17 cellular contexts compared by ENCODE assay signal in genomic region chr9:132384376-132384775, GRCh38. TPM values are rescaled to one million over a fixed set of nuclear protein-coding genes. Genes with fewer than 3 reads are reported as not detected.
DNase-seq lines count a peak whose midpoint lies in the region; ATAC-seq and TF ChIP-seq lines count a peak whose summit lies in the region.
"Had no signal": no experiment of that assay in that cellular context is flagged by ENCODE, and none has a peak within 500 bp of the region (broad histone marks: within the 10 kb centered on the region; RNA-seq: fewer than 3 reads in every experiment).

No MANE protein-coding gene starts in this region.

- no peak for DNase-seq in stimulated activated CD4-positive, alpha-beta T cell treated with anti-CD3 and anti-CD28 coated beads, Interleukin-4, amount 100 ng/mL, for 1 hour
- DNase-seq in HuH-7.5 (ENCODE audit: low spot score) (no peak), HFFc6 (no peak)
- DNase-seq: effector memory CD8-positive, alpha-beta T cell; EL; H7; NCI-H2029; SK-N-SH; stimulated activated CD4-positive, alpha-beta T cell treated with anti-CD3 and anti-CD28 coated beads, Interleukin-4, amount 100 ng/mL, for 4 hours had no signal

- H2AFZ ChIP-seq in SU-DHL-6 (ENCODE audit: low read depth, low read length, severe bottlenecking) = no peak overlapping the region

- peaks cover 1% of the 10 kb centered on the region; the same call in 1 of the 2 replicates for H3K27me3 Mint-ChIP-seq in HFFc6 (ENCODE audit: insufficient read depth)
- H3K27me3 Mint-ChIP-seq: effector memory CD8-positive, alpha-beta T cell had no signal

- H3K9me3 ChIP-seq in BLaER1 treated with 17β-estradiol and CSF1 and Interleukin-3, amounts not matched to agents 10 nM and 100 nM (replicated peaks in 1 of 11) = no peaks in the 10 kb centered on the region
- no peaks in the 10 kb centered on the region for H3K9me3 ChIP-seq in SU-DHL-6 (ENCODE audit: insufficient read depth, low read length)
- H3K9me3 ChIP-seq: SK-N-SH had no signal

- H4K20me1 ChIP-seq in BLaER1 treated with 17β-estradiol and CSF1 and Interleukin-3, amounts not matched to agents 10 nM and 100 nM = peaks cover 0 to 16% (median 0%) of the 10 kb centered on the region in 11 experiments; a peak in 4 of 22 replicates
- H4K20me1 ChIP-seq in SU-DHL-6 (ENCODE audit: low read depth, low read length) = no peaks in the 10 kb centered on the region

- no peaks in the 10 kb centered on the region; the same call in 1 of the 2 replicates for H3K79me2 ChIP-seq in SU-DHL-6 (ENCODE audit: insufficient read depth, low read length)

- H3K9ac ChIP-seq in BLaER1 treated with 17β-estradiol and CSF1 and Interleukin-3, amounts not matched to agents 10 nM and 100 nM = peak overlapping the region in 6 of 11 experiments; percentile 5 to 72 (median 42); a peak in 8 of 22 replicates
- H3K9ac ChIP-seq in SU-DHL-6 (ENCODE audit: low read length) = peak overlapping the region; percentile 57
- H3K9ac ChIP-seq: SK-N-SH had no signal

- no peaks in the 10 kb centered on the region for H3K9me2 ChIP-seq in SU-DHL-6 (replicated peaks; ENCODE audit: insufficient read depth, low read length)
- H3K9me2 ChIP-seq: SK-N-SH had no signal

- H3K4me1 ChIP-seq in BLaER1 treated with 17β-estradiol and CSF1 and Interleukin-3, amounts not matched to agents 10 nM and 100 nM = peaks cover 49 to 78% (median 61%) of the 10 kb centered on the region in 10 experiments

- peaks cover 56 to 90% (median 70%) of the 10 kb centered on the region in 11 experiments for H3K36me3 ChIP-seq in BLaER1 treated with 17β-estradiol and CSF1 and Interleukin-3, amounts not matched to agents 10 nM and 100 nM
- H3K36me3 ChIP-seq in SU-DHL-6 (ENCODE audit: low read length) = peaks cover 10% of the 10 kb centered on the region

- peak; percentile 39 for TF ChIP-seq POLR2A in GM18505 (IDR thresholded peaks at IDR 0.05; ENCODE audit: borderline replicate concordance, extremely low read depth, insufficient read depth, insufficient read length)

- peak overlapping the region in 2 of 10 experiments; percentile 41 to 49; a peak in 4 of 20 replicates for H3K4me3 ChIP-seq in BLaER1 treated with 17β-estradiol and CSF1 and Interleukin-3, amounts not matched to agents 10 nM and 100 nM
- H3K4me3 ChIP-seq in SU-DHL-6 (ENCODE audit: insufficient read depth, low read length, poor library complexity, severe bottlenecking) = peak overlapping the region; percentile 37
- H3K4me3 ChIP-seq: K562 had no signal

- ATAC-seq in GM18505 (IDR thresholded peaks at IDR 0.05; ENCODE audit: unreplicated experiment) (no peak), HG02763 (IDR thresholded peaks at IDR 0.05; ENCODE audit: unreplicated experiment) (peak; percentile 40), HG02623 (IDR thresholded peaks at IDR 0.05; ENCODE audit: unreplicated experiment) (no peak)
- ATAC-seq: effector memory CD8-positive, alpha-beta T cell; K562; WTC11 had no signal

- no peak overlapping the region for H3K4me3 Mint-ChIP-seq in HFFc6
- H3K4me3 Mint-ChIP-seq: effector memory CD8-positive, alpha-beta T cell; WTC11 had no signal

- H3K27ac Mint-ChIP-seq in HFFc6 = no peak overlapping the region
- H3K27ac Mint-ChIP-seq: WTC11 had no signal

- no peaks in the 10 kb centered on the region for H3K9me3 Mint-ChIP-seq in HFFc6
- H3K9me3 Mint-ChIP-seq: effector memory CD8-positive, alpha-beta T cell; WTC11 had no signal

- TF ChIP-seq CTCF in SU-DHL-6 (IDR thresholded peaks at IDR 0.05; ENCODE audit: insufficient read depth, low read length, poor library complexity, severe bottlenecking) (no peak), HFFc6 (IDR thresholded peaks at IDR 0.05) (no peak)

- peak overlapping the region; percentile 73 to 97 (median 90) for H3K4me2 ChIP-seq in BLaER1 treated with 17β-estradiol and CSF1 and Interleukin-3, amounts not matched to agents 10 nM and 100 nM
- peak overlapping the region; percentile 87 for H3K4me2 ChIP-seq in SU-DHL-6 (ENCODE audit: low read depth, low read length, poor library complexity, severe bottlenecking)
- H3K4me2 ChIP-seq: SK-N-SH had no signal

- peak overlapping the region in 8 of 11 experiments; percentile 78 to 91 (median 84); a peak in 15 of 22 replicates for H3K27ac ChIP-seq in BLaER1 treated with 17β-estradiol and CSF1 and Interleukin-3, amounts not matched to agents 10 nM and 100 nM
- peak overlapping the region; percentile 99 for H3K27ac ChIP-seq in SU-DHL-6 (ENCODE audit: low read depth, low read length)

- peaks cover 25% of the 10 kb centered on the region for H3K36me3 Mint-ChIP-seq in HFFc6 (ENCODE audit: low read depth)

- no peaks in the 10 kb centered on the region; the same call in 1 of the 2 replicates for H3K4me1 Mint-ChIP-seq in HFFc6 (ENCODE audit: low read depth)
- H3K4me1 Mint-ChIP-seq: WTC11 had no signal

- H3F3A ChIP-seq in SU-DHL-6 (ENCODE audit: insufficient read depth) = peaks cover 49% of the 10 kb centered on the region

- H3K27me3 ChIP-seq in BLaER1 treated with 17β-estradiol and CSF1 and Interleukin-3, amounts not matched to agents 10 nM and 100 nM = no peaks in the 10 kb centered on the region
- H3K27me3 ChIP-seq in SU-DHL-6 (ENCODE audit: low read length) = no peaks in the 10 kb centered on the region

RNA-seq across cellular contexts. Expression of gene TTF1, which starts 22.3 kb away (rescaled TPM):
- 10 to 100 TPM in 4 of 6 experiments, 1 to 10 TPM in 2; 8.5 to 11.7 (median 10.4) TPM for total RNA-seq in HFFc6 (2021; fragmentation: NEBNext Ultra II Directional; extraction: Animal tissue kit (Norgen Biotek cat#: 25700))

RNA-seq across cellular contexts. Expression of gene CFAP77, which starts 25.6 kb away (rescaled TPM):
- not detected for total RNA-seq in HFFc6 (2021; fragmentation: NEBNext Ultra II Directional; extraction: Animal tissue kit (Norgen Biotek cat#: 25700))
- total RNA-seq: frontal cortex, K562 had no signal

RNA-seq across cellular contexts. Expression of gene SETX, which starts 29.6 kb away (rescaled TPM):
- total RNA-seq in HFFc6 (2021; fragmentation: NEBNext Ultra II Directional; extraction: Animal tissue kit (Norgen Biotek cat#: 25700)) = 10 to 100 TPM; 14.9 to 18.7 (median 17.7) TPM
